ENCODE assay signal across 1 cellular context in the genomic region with DNA sequence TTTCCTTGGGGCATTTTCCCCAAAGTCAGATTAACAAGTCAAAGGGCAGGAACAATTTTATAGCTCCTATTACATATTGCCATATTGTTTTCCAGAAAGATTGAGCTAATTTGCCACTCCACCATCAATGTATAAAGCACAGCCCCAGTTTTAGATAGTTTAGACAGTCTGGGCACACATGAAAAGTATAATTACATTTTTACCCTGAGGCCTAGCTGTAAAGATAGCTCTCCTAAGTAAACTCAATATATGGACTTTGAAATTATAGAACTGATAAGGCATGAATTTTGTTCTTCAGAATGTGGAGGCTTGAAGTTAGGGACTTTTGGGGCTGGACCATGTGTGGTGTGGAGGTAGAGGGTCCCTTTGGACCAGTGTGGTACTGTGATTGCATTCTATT.
TF ChIP-seq lines count a peak whose summit lies in the region.

No MANE protein-coding gene starts in this region.

TF ChIP-seq in SK-N-SH, 30 proteins besides CTCF, POLR2A, EP300 and RAD21 (continued from another document):
- TF ChIP-seq, protein P1, sequence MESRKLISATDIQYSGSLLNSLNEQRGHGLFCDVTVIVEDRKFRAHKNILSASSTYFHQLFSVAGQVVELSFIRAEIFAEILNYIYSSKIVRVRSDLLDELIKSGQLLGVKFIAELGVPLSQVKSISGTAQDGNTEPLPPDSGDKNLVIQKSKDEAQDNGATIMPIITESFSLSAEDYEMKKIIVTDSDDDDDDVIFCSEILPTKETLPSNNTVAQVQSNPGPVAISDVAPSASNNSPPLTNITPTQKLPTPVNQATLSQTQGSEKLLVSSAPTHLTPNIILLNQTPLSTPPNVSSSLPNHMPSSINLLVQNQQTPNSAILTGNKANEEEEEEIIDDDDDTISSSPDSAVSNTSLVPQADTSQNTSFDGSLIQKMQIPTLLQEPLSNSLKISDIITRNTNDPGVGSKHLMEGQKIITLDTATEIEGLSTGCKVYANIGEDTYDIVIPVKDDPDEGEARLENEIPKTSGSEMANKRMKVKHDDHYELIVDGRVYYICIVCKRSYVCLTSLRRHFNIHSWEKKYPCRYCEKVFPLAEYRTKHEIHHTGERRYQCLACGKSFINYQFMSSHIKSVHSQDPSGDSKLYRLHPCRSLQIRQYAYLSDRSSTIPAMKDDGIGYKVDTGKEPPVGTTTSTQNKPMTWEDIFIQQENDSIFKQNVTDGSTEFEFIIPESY (IDR thresholded peaks at IDR 0.05; ENCODE audit: borderline replicate concordance, low read depth), result no peak
- TF ChIP-seq RFX5 (IDR thresholded peaks at IDR 0.05; ENCODE audit: low read length) (no peak), RXRA (IDR thresholded peaks at IDR 0.05; ENCODE audit: borderline replicate concordance, low read depth) (no peak), ELF1 (IDR thresholded peaks at IDR 0.05) (no peak)
- TF ChIP-seq, protein P2, sequence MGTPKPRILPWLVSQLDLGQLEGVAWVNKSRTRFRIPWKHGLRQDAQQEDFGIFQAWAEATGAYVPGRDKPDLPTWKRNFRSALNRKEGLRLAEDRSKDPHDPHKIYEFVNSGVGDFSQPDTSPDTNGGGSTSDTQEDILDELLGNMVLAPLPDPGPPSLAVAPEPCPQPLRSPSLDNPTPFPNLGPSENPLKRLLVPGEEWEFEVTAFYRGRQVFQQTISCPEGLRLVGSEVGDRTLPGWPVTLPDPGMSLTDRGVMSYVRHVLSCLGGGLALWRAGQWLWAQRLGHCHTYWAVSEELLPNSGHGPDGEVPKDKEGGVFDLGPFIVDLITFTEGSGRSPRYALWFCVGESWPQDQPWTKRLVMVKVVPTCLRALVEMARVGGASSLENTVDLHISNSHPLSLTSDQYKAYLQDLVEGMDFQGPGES (IDR thresholded peaks at IDR 0.05; ENCODE audit: low read depth, low read length), result no peak
